10 cellular contexts compared by ENCODE assay signal in the genomic region with DNA sequence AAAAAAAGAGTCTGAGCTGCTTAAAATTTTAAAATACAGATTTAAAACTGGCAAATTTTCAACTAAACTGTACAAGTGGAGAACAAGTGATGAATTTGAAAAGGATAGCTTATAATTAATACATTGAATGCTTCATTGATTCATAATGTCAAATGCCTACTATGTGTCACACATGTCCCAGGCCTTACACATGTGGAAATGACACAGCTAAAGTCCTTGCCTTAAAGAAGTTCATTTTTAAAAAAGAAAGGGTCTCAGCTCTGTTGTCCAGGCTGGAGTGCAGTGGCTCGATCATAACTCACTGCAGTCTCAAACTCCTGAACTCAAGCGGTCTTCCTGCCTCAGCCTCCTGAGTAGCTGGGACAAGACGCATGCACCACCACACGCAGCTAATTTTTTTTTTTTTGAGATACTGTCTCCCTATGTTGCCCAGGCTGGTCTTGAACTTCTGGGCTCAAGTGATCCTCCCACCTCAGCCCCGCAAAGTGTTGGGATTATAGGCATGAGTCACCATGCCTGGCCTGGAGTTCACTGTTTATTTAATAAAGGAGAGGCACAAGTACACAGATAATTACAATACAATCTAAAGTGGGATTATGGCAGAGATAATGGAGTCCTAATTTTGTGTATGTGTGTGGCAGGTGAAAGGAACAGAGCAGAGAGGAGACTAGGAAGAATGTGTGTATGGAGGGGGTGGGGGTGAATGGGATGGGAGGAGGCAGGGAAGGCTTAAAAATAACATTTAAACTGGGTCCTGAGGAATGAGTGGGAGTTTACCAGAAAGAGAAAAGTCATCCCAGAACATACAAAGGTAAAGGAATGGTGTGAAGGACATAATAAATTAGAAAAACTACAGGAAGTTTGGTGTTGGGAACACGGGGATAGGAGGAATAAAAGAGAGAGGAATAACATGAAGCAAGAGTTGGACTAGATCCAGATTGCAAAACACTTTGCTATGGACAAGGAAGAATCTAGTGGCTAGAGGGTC. TPM values are rescaled to one million over a fixed set of nuclear protein-coding genes. Genes with fewer than 3 reads are reported as not detected.
DNase-seq lines count a peak whose midpoint lies in the region; ATAC-seq and TF ChIP-seq lines count a peak whose summit lies in the region.
"Had no signal": no experiment of that assay in that cellular context is flagged by ENCODE, and none has a peak within 500 bp of the region (broad histone marks: within the 10 kb centered on the region; RNA-seq: fewer than 3 reads in every experiment).

No MANE protein-coding gene starts in this region.

- H3K36me3 Mint-ChIP-seq in WTC11 = no peaks in the 10 kb centered on the region
- H3K36me3 Mint-ChIP-seq in mesothelial cell of epicardium = no peaks in the 10 kb centered on the region

- no peaks in the 10 kb centered on the region for H3K27me3 ChIP-seq in MG63

- peaks cover 52% of the 10 kb centered on the region for H3K4me1 Mint-ChIP-seq in WTC11
- H3K4me1 Mint-ChIP-seq in mesothelial cell of epicardium = peaks cover 59% of the 10 kb centered on the region

- ATAC-seq in WTC11 = no peak
- ATAC-seq in GM21381 (IDR thresholded peaks at IDR 0.05; ENCODE audit: unreplicated experiment) = no peak
- ATAC-seq in GM21447 (IDR thresholded peaks at IDR 0.05; ENCODE audit: unreplicated experiment) = no peak
- ATAC-seq: lower lobe of right lung had no signal

- TF ChIP-seq CTCF in WTC11 (IDR thresholded peaks at IDR 0.05) (no peak), mesothelial cell of epicardium (IDR thresholded peaks at IDR 0.05; ENCODE audit: unreplicated experiment) (no peak)

- H3K9me3 Mint-ChIP-seq in WTC11 (no peaks in the 10 kb centered on the region), mesothelial cell of epicardium (no peaks in the 10 kb centered on the region)
- H3K9me3 Mint-ChIP-seq: activated CD4-positive, alpha-beta T cell treated with anti-CD3 and anti-CD28 coated beads, Interleukin-2, amount 10 ng/mL, durations not matched to agents 7 days and 5 days had no signal

- peak; percentile 60 for DNase-seq in COR-L47 (lab: John Stamatoyannopoulos, UW)
- peak; percentile 58 for DNase-seq in MG63
- no peak for DNase-seq in WTC11 (ENCODE audit: low spot score)
- no peak for DNase-seq in mesothelial cell of epicardium (ENCODE audit: low spot score in 2 of 2, unreplicated experiment in 2 of 2)
- DNase-seq in NCI-H2171 (lab: John Stamatoyannopoulos, UW) = no peak
- no peak for DNase-seq in effector CD8-positive, alpha-beta T cell (lab: John Stamatoyannopoulos, UW)
- DNase-seq: activated CD4-positive, alpha-beta T cell treated with anti-CD3 and anti-CD28 coated beads, Interleukin-2, amount 10 ng/mL, durations not matched to agents 7 days and 5 days; lower lobe of right lung had no signal

- H3K9me3 ChIP-seq in MG63 = no peaks in the 10 kb centered on the region
- H3K9me3 ChIP-seq: lower lobe of right lung had no signal

- CTCF ChIA-PET in WTC11 (lab: Charles Lee) = interaction anchor here (0.8 to 1.8 kb wide), 7 partner anchors 27 to 478 kb away, joined by 3 to 8 read pairs (median 3); no protein-coding TSS in a partner anchor

- POLR2A ChIA-PET in WTC11 (lab: Charles Lee) = interaction anchor here (0.5 to 1.0 kb wide), 2 partner anchors 13 to 1297 kb away, joined by 3 to 5 read pairs; no protein-coding TSS in a partner anchor

- H3K27me3 Mint-ChIP-seq in WTC11 (ENCODE audit: low read depth) = no peaks in the 10 kb centered on the region
- no peaks in the 10 kb centered on the region for H3K27me3 Mint-ChIP-seq in mesothelial cell of epicardium (ENCODE audit: low read depth)
- H3K27me3 Mint-ChIP-seq: activated CD4-positive, alpha-beta T cell treated with anti-CD3 and anti-CD28 coated beads, Interleukin-2, amount 10 ng/mL, durations not matched to agents 7 days and 5 days had no signal

- H3K27ac Mint-ChIP-seq in WTC11 (peak overlapping the region; percentile 24; the same call in 1 of the 2 replicates), mesothelial cell of epicardium (peak overlapping the region; percentile 9)
- H3K27ac Mint-ChIP-seq: activated CD4-positive, alpha-beta T cell treated with anti-CD3 and anti-CD28 coated beads, Interleukin-2, amount 10 ng/mL, durations not matched to agents 7 days and 5 days had no signal

- H3K4me3 Mint-ChIP-seq in WTC11 (no peak overlapping the region), mesothelial cell of epicardium (no peak overlapping the region)
- H3K4me3 Mint-ChIP-seq: activated CD4-positive, alpha-beta T cell treated with anti-CD3 and anti-CD28 coated beads, Interleukin-2, amount 10 ng/mL, durations not matched to agents 7 days and 5 days had no signal

- no peak overlapping the region for H3K4me3 ChIP-seq in MG63
- H3K4me3 ChIP-seq: lower lobe of right lung had no signal

- peaks cover 6% of the 10 kb centered on the region; the same call in 1 of the 2 replicates for H3K36me3 ChIP-seq in MG63
- H3K36me3 ChIP-seq: lower lobe of right lung had no signal

TF ChIP-seq in WTC11, 78 proteins besides CTCF, POLR2A, EP300 and RAD21 (continues in another document):
- TF ChIP-seq E2F4 (CRISPR knock-in tag; IDR thresholded peaks at IDR 0.05; ENCODE audit: borderline replicate concordance, low read depth) = no peak
- TF ChIP-seq NR1H2 (CRISPR knock-in tag; IDR thresholded peaks at IDR 0.05) = no peak
- no peak for TF ChIP-seq USF2 (CRISPR knock-in tag; IDR thresholded peaks at IDR 0.05)
- TF ChIP-seq, protein P1, sequence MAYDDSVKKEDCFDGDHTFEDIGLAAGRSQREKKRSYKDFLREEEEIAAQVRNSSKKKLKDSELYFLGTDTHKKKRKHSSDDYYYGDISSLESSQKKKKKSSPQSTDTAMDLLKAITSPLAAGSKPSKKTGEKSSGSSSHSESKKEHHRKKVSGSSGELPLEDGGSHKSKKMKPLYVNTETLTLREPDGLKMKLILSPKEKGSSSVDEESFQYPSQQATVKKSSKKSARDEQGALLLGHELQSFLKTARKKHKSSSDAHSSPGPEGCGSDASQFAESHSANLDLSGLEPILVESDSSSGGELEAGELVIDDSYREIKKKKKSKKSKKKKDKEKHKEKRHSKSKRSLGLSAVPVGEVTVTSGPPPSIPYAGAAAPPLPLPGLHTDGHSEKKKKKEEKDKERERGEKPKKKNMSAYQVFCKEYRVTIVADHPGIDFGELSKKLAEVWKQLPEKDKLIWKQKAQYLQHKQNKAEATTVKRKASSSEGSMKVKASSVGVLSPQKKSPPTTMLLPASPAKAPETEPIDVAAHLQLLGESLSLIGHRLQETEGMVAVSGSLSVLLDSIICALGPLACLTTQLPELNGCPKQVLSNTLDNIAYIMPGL (CRISPR knock-in tag; IDR thresholded peaks at IDR 0.05) = no peak
- no peak for TF ChIP-seq ATF2 (CRISPR knock-in tag; IDR thresholded peaks at IDR 0.05; ENCODE audit: borderline replicate concordance, low read depth)
- no peak for TF ChIP-seq ZNF396 (CRISPR knock-in tag; IDR thresholded peaks at IDR 0.05; ENCODE audit: borderline replicate concordance)
- TF ChIP-seq ZNF232 (CRISPR knock-in tag; IDR thresholded peaks at IDR 0.05) = no peak
- TF ChIP-seq FOXP1 (CRISPR knock-in tag; IDR thresholded peaks at IDR 0.05; ENCODE audit: borderline replicate concordance) = no peak
- TF ChIP-seq USF1 (CRISPR knock-in tag; IDR thresholded peaks at IDR 0.05) = no peak

RNA-seq across cellular contexts. Expression of gene NCOA5, which starts 4.7 kb away (rescaled TPM):
- total RNA-seq in MG63 (2014; rRNA removed; shearing (Covaris generic); ENCODE audit: low replicate concordance) = 9.2 and 24.9 TPM in 2 replicates
- 16.5 to 20.5 TPM (median 16.5 TPM) in 3 replicates for total RNA-seq in WTC11 (2021)
- total RNA-seq in mesothelial cell of epicardium = 37.1 to 41.2 TPM (median 40.2 TPM) in 3 replicates

RNA-seq across cellular contexts. Expression of gene CD40, which starts 33.0 kb away (rescaled TPM):
- not detected in 2 replicates for total RNA-seq in MG63 (2014; rRNA removed; shearing (Covaris generic); ENCODE audit: low replicate concordance)
- total RNA-seq in WTC11 (2021) (12.9 to 15.3 TPM (median 14.8 TPM) in 3 replicates), mesothelial cell of epicardium (3.8 to 5.0 TPM (median 4.3 TPM) in 3 replicates)

RNA-seq across cellular contexts. Expression of gene SLC12A5, which starts 56.1 kb away (rescaled TPM):
- total RNA-seq in MG63 (2014; rRNA removed; shearing (Covaris generic); ENCODE audit: low replicate concordance) = 0.15 and 0.72 TPM in 2 replicates
- total RNA-seq in WTC11 (2021) (6.6 to 8.5 TPM (median 7.2 TPM) in 3 replicates), mesothelial cell of epicardium (6.9 to 9.1 TPM (median 7.7 TPM) in 3 replicates)

Comparison
In these comparisons a context has a peak if more than half of its experiments do, and no peak if none do; other contexts are left out.
1. DNase-seq: peak in COR-L47 (single experiment) and MG63 (single experiment); none in WTC11 (single experiment), mesothelial cell of epicardium (0 of 2), NCI-H2171 (single experiment) and effector CD8-positive, alpha-beta T cell (single experiment).